14 cellular contexts compared by ENCODE assay signal in the genomic region with DNA sequence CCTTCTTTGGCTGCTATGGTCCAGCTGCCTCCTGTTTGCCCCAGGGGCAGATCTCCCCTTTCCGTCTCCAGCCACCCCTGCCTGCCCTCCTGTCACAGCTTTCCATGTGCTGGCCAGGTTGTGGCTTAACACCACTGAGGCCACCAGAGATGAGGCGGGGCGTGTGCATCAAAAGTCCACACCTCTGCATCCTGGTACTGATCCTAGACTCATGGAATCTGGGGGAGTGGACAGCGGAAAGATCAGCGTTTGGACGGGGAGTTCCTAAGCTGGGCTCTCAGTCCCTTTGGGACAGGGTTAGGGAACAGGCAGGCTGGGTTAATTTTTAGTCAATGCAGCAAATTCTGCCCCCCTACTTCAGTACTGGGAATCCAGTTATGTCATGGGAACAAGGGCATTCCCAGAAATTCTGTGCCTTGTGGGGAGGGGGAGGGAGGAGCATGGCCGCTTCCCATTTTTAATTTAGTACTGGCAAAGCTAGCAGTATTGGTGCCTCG. TPM values are rescaled to one million over a fixed set of nuclear protein-coding genes. Genes with fewer than 3 reads are reported as not detected.
DNase-seq lines count a peak whose midpoint lies in the region; ATAC-seq and TF ChIP-seq lines count a peak whose summit lies in the region.
"Had no signal": no experiment of that assay in that cellular context is flagged by ENCODE, and none has a peak within 500 bp of the region (broad histone marks: within the 10 kb centered on the region; RNA-seq: fewer than 3 reads in every experiment).

No MANE protein-coding gene starts in this region.

- H3K27me3 ChIP-seq in mesenchymal stem cell (ENCODE audit: control insufficient read depth in 1 of 2, insufficient read depth in 1 of 2, low read length in 2 of 2) (no peaks in the 10 kb centered on the region), thyroid gland (no peaks in the 10 kb centered on the region)

- H3K36me3 Mint-ChIP-seq in activated T-helper 2 cell treated with anti-CD3 and anti-CD28 coated beads, Interferon-gamma antibody, Interleukin-2, Interleukin-4, amounts not matched to agents 10 μg/mL and 5 μg/mL and 100 μg/mL, durations not matched to agents 14 hours and 24 hours and 36 hours (ENCODE audit: low read depth), result peaks cover 13% of the 10 kb centered on the region
- H3K36me3 Mint-ChIP-seq: activated CD4-positive, alpha-beta memory T cell treated with anti-CD3 and anti-CD28 coated beads for 36 hours had no signal

- H3K9me3 ChIP-seq in mesenchymal stem cell (ENCODE audit: control insufficient read depth, low read length) (no peaks in the 10 kb centered on the region), thyroid gland (no peaks in the 10 kb centered on the region)

- TF ChIP-seq POLR2A in thyroid gland (IDR thresholded peaks at IDR 0.05), result no peak
- no peak for TF ChIP-seq POLR2A in erythroblast (IDR thresholded peaks at IDR 0.05; ENCODE audit: low read length)

- H4K8ac ChIP-seq in mesenchymal stem cell (ENCODE audit: low read length), result no peak overlapping the region

- peaks cover 46% of the 10 kb centered on the region for H3K4me1 Mint-ChIP-seq in activated T-helper 2 cell treated with anti-CD3 and anti-CD28 coated beads, Interferon-gamma antibody, Interleukin-2, Interleukin-4, amounts not matched to agents 10 μg/mL and 5 μg/mL and 100 μg/mL, durations not matched to agents 14 hours and 24 hours and 36 hours (ENCODE audit: low read depth)

- no peak for TF ChIP-seq CTCF in WI38 (IDR thresholded peaks at IDR 0.05; ENCODE audit: low read depth, low read length)
- no peak for TF ChIP-seq CTCF in epithelial cell of proximal tubule (conservative IDR thresholded peaks at IDR 0.05; ENCODE audit: low read depth, low read length)
- no peak for TF ChIP-seq CTCF in thyroid gland (IDR thresholded peaks at IDR 0.05)

- DNase-seq in epithelial cell of proximal tubule (ENCODE audit: low read depth), result no peak
- DNase-seq in mesenchymal stem cell, result no peak
- DNase-seq in thyroid gland, result peak in 1 of 2 donors; percentile 26
- no peak for DNase-seq in activated T-helper 2 cell treated with anti-CD3 and anti-CD28 coated beads, Interferon-gamma antibody, Interleukin-2, Interleukin-4, amounts not matched to agents 10 μg/mL and 5 μg/mL and 100 μg/mL, durations not matched to agents 14 hours and 24 hours and 36 hours (ENCODE audit: low spot score)
- DNase-seq in erythroblast (lab: John Stamatoyannopoulos, UW), result no peak
- DNase-seq: activated CD4-positive, alpha-beta memory T cell treated with anti-CD3 and anti-CD28 coated beads for 36 hours; amygdala; DMS53; midbrain; NCI-H1105; stimulated activated naive CD8-positive, alpha-beta T cell treated with anti-CD3 and anti-CD28 coated beads, Interleukin-15, amount 100 ng/mL, for 72 hours had no signal

- no peak overlapping the region for H2AK5ac ChIP-seq in mesenchymal stem cell (ENCODE audit: low read length, severe bottlenecking)

- 92% methylated on average over 7 of the region's 8 CpGs for WGBS in mesenchymal stem cell
- WGBS in thyroid gland, 2 donors, result 51 to 84% methylated on average over 8 of the region's 8 CpGs

- no peak overlapping the region for H4K91ac ChIP-seq in mesenchymal stem cell (ENCODE audit: low read length)

- no peak overlapping the region for H2BK5ac ChIP-seq in mesenchymal stem cell (ENCODE audit: low read depth, low read length, poor library complexity, severe bottlenecking)

- no peak overlapping the region for H3K18ac ChIP-seq in mesenchymal stem cell (ENCODE audit: low read depth in 1 of 2, low read length in 2 of 2)

- peak overlapping the region; percentile 15 for H3K4me3 ChIP-seq in WI38 (ENCODE audit: low read depth, low read length)
- H3K4me3 ChIP-seq in epithelial cell of proximal tubule (ENCODE audit: low read depth, low read length), result peak overlapping the region; percentile 30
- H3K4me3 ChIP-seq in mesenchymal stem cell (ENCODE audit: insufficient read depth in 1 of 2, low read depth in 1 of 2, low read length in 2 of 2), result peak overlapping the region in 1 of 2 experiments; percentile 98
- H3K4me3 ChIP-seq in thyroid gland (replicated peaks in 1 of 3), result peak overlapping the region in 1 of 3 donors; percentile 27

- H3K27ac Mint-ChIP-seq in activated T-helper 2 cell treated with anti-CD3 and anti-CD28 coated beads, Interferon-gamma antibody, Interleukin-2, Interleukin-4, amounts not matched to agents 10 μg/mL and 5 μg/mL and 100 μg/mL, durations not matched to agents 14 hours and 24 hours and 36 hours, result no peak overlapping the region
- H3K27ac Mint-ChIP-seq: activated CD4-positive, alpha-beta memory T cell treated with anti-CD3 and anti-CD28 coated beads for 36 hours had no signal

- peak overlapping the region; percentile 95 for H3K9ac ChIP-seq in mesenchymal stem cell (ENCODE audit: low read length)

- no peak overlapping the region for H3K14ac ChIP-seq in mesenchymal stem cell (ENCODE audit: low read length in 2 of 2)

- no peak overlapping the region for H3K4me3 Mint-ChIP-seq in activated T-helper 2 cell treated with anti-CD3 and anti-CD28 coated beads, Interferon-gamma antibody, Interleukin-2, Interleukin-4, amounts not matched to agents 10 μg/mL and 5 μg/mL and 100 μg/mL, durations not matched to agents 14 hours and 24 hours and 36 hours (ENCODE audit: low read depth)
- H3K4me3 Mint-ChIP-seq: stimulated activated naive CD8-positive, alpha-beta T cell treated with anti-CD3 and anti-CD28 coated beads, Interleukin-15, amount 100 ng/mL, for 72 hours had no signal

- H3K27ac ChIP-seq in mesenchymal stem cell (ENCODE audit: low read length, poor library complexity, severe bottlenecking), result peak overlapping the region; percentile 15
- H3K27ac ChIP-seq in thyroid gland, result peak overlapping the region; percentile 93 to 98 (median 94)

- H3K36me3 ChIP-seq in mesenchymal stem cell (ENCODE audit: control insufficient read depth in 1 of 2, insufficient read depth in 2 of 2, low read depth in 1 of 2, low read length in 2 of 2) (peaks cover 7 to 43% of the 10 kb centered on the region in 2 experiments), thyroid gland (no peaks in the 10 kb centered on the region)

- no peak overlapping the region for H2BK12ac ChIP-seq in mesenchymal stem cell (ENCODE audit: low read length in 2 of 2)

- H3K79me1 ChIP-seq in mesenchymal stem cell (replicated peaks; ENCODE audit: low read length, poor library complexity, severe bottlenecking), result no peaks in the 10 kb centered on the region

- no peak overlapping the region for H3K23ac ChIP-seq in mesenchymal stem cell (ENCODE audit: low read length in 2 of 2)

- no peak overlapping the region for H2AFZ ChIP-seq in mesenchymal stem cell (ENCODE audit: low read depth, low read length)

- no peak overlapping the region for H2BK15ac ChIP-seq in mesenchymal stem cell (ENCODE audit: low read depth, poor library complexity, severe bottlenecking)

- intact Hi-C loops in thyroid gland (cut with DNase I), result no loop called here
- intact Hi-C loops in activated T-helper 2 cell treated with anti-CD3 and anti-CD28 coated beads, Interferon-gamma antibody, Interleukin-2, Interleukin-4, amounts not matched to agents 10 μg/mL and 5 μg/mL and 100 μg/mL, durations not matched to agents 14 hours and 24 hours and 36 hours (cut with micrococcal nuclease), result loop anchor here (5.0 kb wide), 2 partner anchors 35 to 85 kb away; partner anchors contain the start of gene GJD3

- peaks cover 55% of the 10 kb centered on the region for H3K4me1 ChIP-seq in mesenchymal stem cell (ENCODE audit: control insufficient read depth, insufficient read depth, low read depth, low read length)
- peaks cover 66 to 68% of the 10 kb centered on the region in 2 donors for H3K4me1 ChIP-seq in thyroid gland

- H3K4ac ChIP-seq in mesenchymal stem cell (ENCODE audit: low read depth in 1 of 2, low read length in 2 of 2), result no peak overlapping the region

- peak overlapping the region; percentile 1 for H3K4me2 ChIP-seq in mesenchymal stem cell (ENCODE audit: low read length, poor library complexity, severe bottlenecking)

- no peaks in the 10 kb centered on the region for H3K9me3 Mint-ChIP-seq in activated T-helper 2 cell treated with anti-CD3 and anti-CD28 coated beads, Interferon-gamma antibody, Interleukin-2, Interleukin-4, amounts not matched to agents 10 μg/mL and 5 μg/mL and 100 μg/mL, durations not matched to agents 14 hours and 24 hours and 36 hours
- H3K9me3 Mint-ChIP-seq: activated CD4-positive, alpha-beta memory T cell treated with anti-CD3 and anti-CD28 coated beads for 36 hours; stimulated activated naive CD8-positive, alpha-beta T cell treated with anti-CD3 and anti-CD28 coated beads, Interleukin-15, amount 100 ng/mL, for 72 hours had no signal

- ATAC-seq in GM18909 (IDR thresholded peaks at IDR 0.05; ENCODE audit: poor library complexity, unreplicated experiment), result no peak
- ATAC-seq: stimulated activated naive CD8-positive, alpha-beta T cell treated with anti-CD3 and anti-CD28 coated beads, Interleukin-15, amount 100 ng/mL, for 72 hours had no signal

- H3K27me3 Mint-ChIP-seq in activated T-helper 2 cell treated with anti-CD3 and anti-CD28 coated beads, Interferon-gamma antibody, Interleukin-2, Interleukin-4, amounts not matched to agents 10 μg/mL and 5 μg/mL and 100 μg/mL, durations not matched to agents 14 hours and 24 hours and 36 hours (ENCODE audit: low read depth), result no peaks in the 10 kb centered on the region

- H2BK120ac ChIP-seq in mesenchymal stem cell (ENCODE audit: low read depth, low read length), result no peak overlapping the region

RNA-seq across cellular contexts. Expression of gene IGFBP4, which starts 3.9 kb away (rescaled TPM):
- 57.6 and 67.7 TPM in 2 replicates for total RNA-seq in epithelial cell of proximal tubule
- polyA plus RNA-seq in mesenchymal stem cell (2013, experiment 1 of 2), result 339 TPM
- 339 TPM for polyA plus RNA-seq in mesenchymal stem cell (2013, experiment 2 of 2)
- total RNA-seq in thyroid gland, result 100 to 1,000 TPM; 234 to 334 (median 274) TPM
- 54.6 and 59.3 TPM in 2 replicates for total RNA-seq in activated T-helper 2 cell treated with anti-CD3 and anti-CD28 coated beads, Interferon-gamma antibody, Interleukin-2, Interleukin-4, amounts not matched to agents 10 μg/mL and 5 μg/mL and 100 μg/mL, durations not matched to agents 14 hours and 24 hours and 36 hours

RNA-seq across cellular contexts. Expression of gene TOP2A, which starts 29.5 kb away (rescaled TPM):
- total RNA-seq in epithelial cell of proximal tubule (198 and 206 TPM in 2 replicates), thyroid gland (1 to 10 TPM in 3 of 4 donors, under 1 TPM in 1; 0.20 to 5.2 (median 2.2) TPM)
- polyA plus RNA-seq in mesenchymal stem cell (2013, experiment 1 of 2), result 14.5 TPM
- 15.0 TPM for polyA plus RNA-seq in mesenchymal stem cell (2013, experiment 2 of 2)
- 193 and 199 TPM in 2 replicates for total RNA-seq in activated T-helper 2 cell treated with anti-CD3 and anti-CD28 coated beads, Interferon-gamma antibody, Interleukin-2, Interleukin-4, amounts not matched to agents 10 μg/mL and 5 μg/mL and 100 μg/mL, durations not matched to agents 14 hours and 24 hours and 36 hours

RNA-seq across cellular contexts. Expression of gene TNS4, which starts 54.2 kb away (rescaled TPM):
- total RNA-seq in epithelial cell of proximal tubule (0.51 TPM in 1 of 2 replicates, not detected in the other), thyroid gland (10 to 100 TPM in 2 of 4 donors, 1 to 10 TPM in 2; 5.4 to 24.7 (median 16.2) TPM)
- polyA plus RNA-seq in mesenchymal stem cell (2013, experiment 1 of 2), result not detected
- polyA plus RNA-seq in mesenchymal stem cell (2013, experiment 2 of 2), result 0.12 TPM
- 8.7 and 9.0 TPM in 2 replicates for total RNA-seq in activated T-helper 2 cell treated with anti-CD3 and anti-CD28 coated beads, Interferon-gamma antibody, Interleukin-2, Interleukin-4, amounts not matched to agents 10 μg/mL and 5 μg/mL and 100 μg/mL, durations not matched to agents 14 hours and 24 hours and 36 hours
- total RNA-seq: glomerular endothelial cell had no signal

Comparison
In these comparisons a context has a peak if more than half of its experiments do, and no peak if none do; other contexts are left out.
1. RNA of gene TOP2A, which starts 29.5 kb away (total RNA-seq): 198 to 206 TPM in epithelial cell of proximal tubule and 193 to 199 TPM in activated T-helper 2 cell treated with anti-CD3 and anti-CD28 coated beads, Interferon-gamma antibody, Interleukin-2, Interleukin-4, amounts not matched to agents 10 μg/mL and 5 μg/mL and 100 μg/mL, durations not matched to agents 14 hours and 24 hours and 36 hours; 0.20 to 5.2 TPM in thyroid gland; every median in the first group is over 10 times any median in the second.